14 cellular contexts compared by ENCODE assay signal in genomic region chr1:212920895-212921294, GRCh38. TPM values are rescaled to one million over a fixed set of nuclear protein-coding genes. Genes with fewer than 3 reads are reported as not detected.
DNase-seq lines count a peak whose midpoint lies in the region; ATAC-seq and TF ChIP-seq lines count a peak whose summit lies in the region.
"Had no signal": no experiment of that assay in that cellular context is flagged by ENCODE, and none has a peak within 500 bp of the region (broad histone marks: within the 10 kb centered on the region; RNA-seq: fewer than 3 reads in every experiment).

No MANE protein-coding gene starts in this region.

- BruUV-seq in A673 (replicated peaks; lab: Mats Ljungman, UMichigan) = no TSS peak
- BruUV-seq in OCI-LY7 (replicated peaks; lab: Mats Ljungman, UMichigan) = no TSS peak

- H3K4me3 ChIP-seq in A673 (ENCODE audit: low read depth, low read length, poor library complexity, severe bottlenecking) (no peak overlapping the region), OCI-LY7 (ENCODE audit: low read depth, low read length, poor library complexity, severe bottlenecking) (no peak overlapping the region), esophagus muscularis mucosa (no peak overlapping the region), gastrocnemius medialis (no peak overlapping the region), stomach (no peak overlapping the region)

- H3K4me1 ChIP-seq in A673 (ENCODE audit: insufficient read depth, low read length, poor library complexity, severe bottlenecking) = peaks cover 6% of the 10 kb centered on the region
- H3K4me1 ChIP-seq in OCI-LY7 (ENCODE audit: insufficient read depth, low read length, poor library complexity, severe bottlenecking) = peaks cover 13% of the 10 kb centered on the region
- H3K4me1 ChIP-seq in esophagus muscularis mucosa = peaks cover 0 to 27% (median 21%) of the 10 kb centered on the region in 4 donors
- H3K4me1 ChIP-seq in gastrocnemius medialis = no peaks in the 10 kb centered on the region
- H3K4me1 ChIP-seq in stomach = peaks cover 0 to 13% (median 5%) of the 10 kb centered on the region in 4 donors

- ATAC-seq in HG02798 (IDR thresholded peaks at IDR 0.05; ENCODE audit: poor library complexity, unreplicated experiment) (no peak), gastrocnemius medialis (no peak)

- intact Hi-C loops in A673 (cut with micrococcal nuclease; ENCODE audit: unreplicated experiment) (no loop called here), OCI-LY7 (cut with micrococcal nuclease; ENCODE audit: unreplicated experiment) (no loop called here), esophagus muscularis mucosa (cut with DNase I) (no loop called here), gastrocnemius medialis (cut with DNase I; ENCODE audit: low total_unique reads) (loop anchor here (5.0 kb wide), 1 partner anchor 61 kb away; no protein-coding TSS in a partner anchor), stomach (cut with DNase I; ENCODE audit: low total_unique reads) (no loop called here)

- no peaks in the 10 kb centered on the region for H3K9me2 ChIP-seq in OCI-LY7 (ENCODE audit: insufficient read depth, low read length)

- TF ChIP-seq POLR2A in esophagus muscularis mucosa (IDR thresholded peaks at IDR 0.05; ENCODE audit: low read depth) = no peak
- no peak for TF ChIP-seq POLR2A in gastrocnemius medialis (IDR thresholded peaks at IDR 0.05)
- TF ChIP-seq POLR2A in stomach (IDR thresholded peaks at IDR 0.05) = no peak

- H3K9me3 ChIP-seq in A673 (ENCODE audit: low read depth, low read length, poor library complexity, severe bottlenecking) = no peaks in the 10 kb centered on the region
- H3K9me3 ChIP-seq in OCI-LY7 (ENCODE audit: low read length) = no peaks in the 10 kb centered on the region
- no peaks in the 10 kb centered on the region for H3K9me3 ChIP-seq in esophagus muscularis mucosa
- H3K9me3 ChIP-seq in gastrocnemius medialis = no peaks in the 10 kb centered on the region
- H3K9me3 ChIP-seq in stomach = no peaks in the 10 kb centered on the region

- TF ChIP-seq CTCF in A673 (conservative IDR thresholded peaks at IDR 0.05; ENCODE audit: low read depth, low read length) (peak; percentile 54; the same call in 1 of the 2 replicates), GM12874 (IDR thresholded peaks at IDR 0.05; ENCODE audit: insufficient read depth, low read depth, low read length) (peak; percentile 64), OCI-LY7 (conservative IDR thresholded peaks at IDR 0.05; ENCODE audit: low read length) (peak; percentile 69), esophagus muscularis mucosa (IDR thresholded peaks at IDR 0.05) (peak in 1 of 3 experiments; percentile 29), gastrocnemius medialis (IDR thresholded peaks at IDR 0.05 in 4 of 5, conservative IDR thresholded peaks at IDR 0.05 in 1 of 5) (no peak), stomach (IDR thresholded peaks at IDR 0.05) (no peak)

- DNase-seq in A673 (ENCODE audit: low spot score) = peak; percentile 15
- DNase-seq in OCI-LY7 (ENCODE audit: low spot score) = peak; percentile 38
- DNase-seq in esophagus muscularis mucosa (ENCODE audit: extremely low spot score) = peak; percentile 83
- no peak for DNase-seq in SW 1271 (lab: John Stamatoyannopoulos, UW)
- no peak for DNase-seq in gastrocnemius medialis
- no peak for DNase-seq in stomach
- DNase-seq: activated CD4-positive, alpha-beta T cell treated with anti-CD3 and anti-CD28 coated beads for 48 hours; activated naive CD4-positive, alpha-beta T cell; HCEC 1CT; NCI-H1417; nephron progenitor cell; stimulated activated CD4-positive, alpha-beta T cell treated with anti-CD3 and anti-CD28 coated beads, Interleukin-4, amount 100 ng/mL, for 1 hour had no signal

- no peaks in the 10 kb centered on the region for H3K36me3 ChIP-seq in A673 (ENCODE audit: insufficient read depth, low read length, poor library complexity, severe bottlenecking)
- H3K36me3 ChIP-seq in OCI-LY7 (ENCODE audit: insufficient read depth, low read length) = no peaks in the 10 kb centered on the region
- H3K36me3 ChIP-seq in esophagus muscularis mucosa = no peaks in the 10 kb centered on the region
- no peaks in the 10 kb centered on the region for H3K36me3 ChIP-seq in gastrocnemius medialis
- no peaks in the 10 kb centered on the region for H3K36me3 ChIP-seq in stomach

- in situ Hi-C loops in gastrocnemius medialis (cut with MboI; ENCODE audit: low sequenced_read_pairs in 4 of 4) = no loop called here

- H3K4me2 ChIP-seq in OCI-LY7 (ENCODE audit: low read length) = no peak overlapping the region; the same call in 1 of the 2 replicates

- 82% methylated on average over 6 of the region's 6 CpGs for WGBS in esophagus muscularis mucosa
- 63 to 74% (median 66%) methylated on average over 6 of the region's 6 CpGs for WGBS in stomach, 5 donors

- H2AFZ ChIP-seq in OCI-LY7 (ENCODE audit: low read length) = peak overlapping the region; percentile 26; the same call in 1 of the 2 replicates

- H3K79me2 ChIP-seq in OCI-LY7 (ENCODE audit: insufficient read depth, low read depth, low read length) = no peaks in the 10 kb centered on the region

- CTCF ChIA-PET in A673 (lab: Charles Lee) = no interaction called here
- CTCF ChIA-PET in OCI-LY7 (lab: Charles Lee; ENCODE audit: unreplicated experiment) = no interaction called here

- POLR2A ChIA-PET in A673 (lab: Charles Lee; ENCODE audit: low non-redundant PET) = no interaction called here
- POLR2A ChIA-PET in OCI-LY7 (lab: Charles Lee) = interaction anchor here (0.6 kb wide), 1 partner anchor 16 kb away, joined by 3 read pairs; no protein-coding TSS in a partner anchor

- TF ChIP-seq EP300 in esophagus muscularis mucosa (IDR thresholded peaks at IDR 0.05) (no peak), stomach (IDR thresholded peaks at IDR 0.05) (no peak)

- no peak overlapping the region for H3K27ac ChIP-seq in A673 (ENCODE audit: low read depth, low read length, poor library complexity, severe bottlenecking)
- no peak overlapping the region for H3K27ac ChIP-seq in OCI-LY7 (ENCODE audit: low read depth, low read length, poor library complexity, severe bottlenecking)
- no peak overlapping the region for H3K27ac ChIP-seq in esophagus muscularis mucosa (replicated peaks in 1 of 4)
- no peak overlapping the region for H3K27ac ChIP-seq in gastrocnemius medialis
- H3K27ac ChIP-seq in stomach = no peak overlapping the region

- H3K27me3 ChIP-seq in A673 (replicated peaks; ENCODE audit: insufficient read depth, low read depth, low read length, poor library complexity) (no peaks in the 10 kb centered on the region), esophagus muscularis mucosa (peaks cover 0 to 3% (median 0%) of the 10 kb centered on the region in 4 donors), gastrocnemius medialis (no peaks in the 10 kb centered on the region), stomach (peaks cover 0 to 9% (median 0%) of the 10 kb centered on the region in 3 donors)

- H4K20me1 ChIP-seq in OCI-LY7 (ENCODE audit: insufficient read depth, low read length) = no peaks in the 10 kb centered on the region

RNA-seq across cellular contexts. Expression of gene VASH2, which starts 29.4 kb away (rescaled TPM):
- 2.7 and 4.3 TPM in 2 replicates for total RNA-seq in A673 (2021)
- 3.4 and 7.3 TPM in 2 replicates for total RNA-seq in OCI-LY7 (2014; rRNA removed; shearing (Covaris generic))
- total RNA-seq in OCI-LY7 (2022) = 7.4 and 7.5 TPM in 2 replicates
- total RNA-seq in esophagus muscularis mucosa = 1 to 10 TPM; 1.9 to 8.3 (median 2.6) TPM
- total RNA-seq in gastrocnemius medialis = 1 to 10 TPM in 1 of 4 donors, not detected in 3; 1.5 TPM
- total RNA-seq in stomach = 10 to 100 TPM in 1 of 5 donors, not detected in 4; 10.3 TPM
- under 1 TPM; 0.13 to 0.93 (median 0.92) TPM for polyA plus RNA-seq in stomach

Comparison
In these comparisons a context has a peak if more than half of its experiments do, and no peak if none do; other contexts are left out.
1. DNase-seq: peak in A673 (single experiment), OCI-LY7 (single experiment) and esophagus muscularis mucosa (single experiment); none in SW 1271 (0 of 2), gastrocnemius medialis (0 of 2) and stomach (single experiment).
2. CTCF ChIP-seq: peak in A673 (single experiment), GM12874 (single experiment) and OCI-LY7 (single experiment); none in gastrocnemius medialis (0 of 5) and stomach (0 of 7).